ENCODE assay signal across 15 cellular contexts in genomic region chr5:126651013-126651577, GRCh38.
"Had no signal": no experiment of that assay in that cellular context is flagged by ENCODE, and none has a peak within 500 bp of the region (broad histone marks: within the 10 kb centered on the region; RNA-seq: fewer than 3 reads in every experiment).

No MANE protein-coding gene starts in this region.

- ATAC-seq: foreskin keratinocyte; stimulated activated naive CD8-positive, alpha-beta T cell treated with anti-CD3 and anti-CD28 coated beads, Interleukin-15, amount 100 ng/mL, for 72 hours had no signal

- H3K4me3 ChIP-seq: lung, neural progenitor cell, pancreas, testis had no signal

- H3K27ac ChIP-seq: foreskin keratinocyte, neural progenitor cell, testis had no signal

- H3K9me3 ChIP-seq: pancreas, testis had no signal

- DNase-seq: activated CD4-positive, alpha-beta T cell treated with anti-CD3 and anti-CD28 coated beads, Interleukin-2, amount 10 ng/mL, durations not matched to agents 7 days and 5 days; activated naive CD4-positive, alpha-beta T cell; activated naive CD8-positive, alpha-beta T cell treated with anti-CD3 and anti-CD28 coated beads, Interleukin-2, amount 10 ng/mL, durations not matched to agents 7 days and 5 days; anterior cingulate cortex; effector memory CD4-positive, alpha-beta T cell; foreskin keratinocyte; immature natural killer cell; midbrain; pancreas; stimulated activated CD4-positive, alpha-beta T cell treated with anti-CD3 and anti-CD28 coated beads, Interleukin-1b, Interleukin-23, amount 100 ng/mL, for 48 hours; stimulated activated naive CD8-positive, alpha-beta T cell treated with anti-CD3 and anti-CD28 coated beads, Interleukin-15, amount 100 ng/mL, for 72 hours; T-helper 9 cell; testis had no signal

- H3K36me3 ChIP-seq: neural progenitor cell, pancreas had no signal

- H3K27me3 ChIP-seq: foreskin keratinocyte, neural progenitor cell, pancreas, testis had no signal

- H3K4me1 ChIP-seq: foreskin keratinocyte, neural progenitor cell, testis had no signal
